In the genomic region with DNA sequence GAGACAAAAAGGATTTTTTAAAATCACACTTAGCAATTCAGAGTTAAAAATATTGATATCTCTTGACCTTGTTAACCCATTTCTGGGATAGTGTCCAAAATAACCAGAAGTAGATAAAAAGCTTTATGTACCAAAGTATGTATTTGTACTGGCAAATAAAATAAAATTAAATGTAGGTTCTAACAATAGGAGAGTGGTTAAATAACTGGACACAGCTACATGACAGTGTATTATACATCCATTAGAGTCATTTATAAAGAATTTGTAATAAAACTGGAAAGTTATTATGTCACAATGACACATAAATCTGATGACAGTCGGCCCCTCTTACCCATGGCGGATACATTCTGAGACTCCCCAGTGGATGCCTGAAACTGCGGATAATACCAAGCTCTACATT, we compare ENCODE assay signal across 1 cellular context.
TF ChIP-seq lines count a peak whose summit lies in the region.

No MANE protein-coding gene starts in this region.

TF ChIP-seq in GM12878, 131 proteins besides CTCF, POLR2A, EP300 and RAD21 (continued from another document):
- TF ChIP-seq, protein P1, sequence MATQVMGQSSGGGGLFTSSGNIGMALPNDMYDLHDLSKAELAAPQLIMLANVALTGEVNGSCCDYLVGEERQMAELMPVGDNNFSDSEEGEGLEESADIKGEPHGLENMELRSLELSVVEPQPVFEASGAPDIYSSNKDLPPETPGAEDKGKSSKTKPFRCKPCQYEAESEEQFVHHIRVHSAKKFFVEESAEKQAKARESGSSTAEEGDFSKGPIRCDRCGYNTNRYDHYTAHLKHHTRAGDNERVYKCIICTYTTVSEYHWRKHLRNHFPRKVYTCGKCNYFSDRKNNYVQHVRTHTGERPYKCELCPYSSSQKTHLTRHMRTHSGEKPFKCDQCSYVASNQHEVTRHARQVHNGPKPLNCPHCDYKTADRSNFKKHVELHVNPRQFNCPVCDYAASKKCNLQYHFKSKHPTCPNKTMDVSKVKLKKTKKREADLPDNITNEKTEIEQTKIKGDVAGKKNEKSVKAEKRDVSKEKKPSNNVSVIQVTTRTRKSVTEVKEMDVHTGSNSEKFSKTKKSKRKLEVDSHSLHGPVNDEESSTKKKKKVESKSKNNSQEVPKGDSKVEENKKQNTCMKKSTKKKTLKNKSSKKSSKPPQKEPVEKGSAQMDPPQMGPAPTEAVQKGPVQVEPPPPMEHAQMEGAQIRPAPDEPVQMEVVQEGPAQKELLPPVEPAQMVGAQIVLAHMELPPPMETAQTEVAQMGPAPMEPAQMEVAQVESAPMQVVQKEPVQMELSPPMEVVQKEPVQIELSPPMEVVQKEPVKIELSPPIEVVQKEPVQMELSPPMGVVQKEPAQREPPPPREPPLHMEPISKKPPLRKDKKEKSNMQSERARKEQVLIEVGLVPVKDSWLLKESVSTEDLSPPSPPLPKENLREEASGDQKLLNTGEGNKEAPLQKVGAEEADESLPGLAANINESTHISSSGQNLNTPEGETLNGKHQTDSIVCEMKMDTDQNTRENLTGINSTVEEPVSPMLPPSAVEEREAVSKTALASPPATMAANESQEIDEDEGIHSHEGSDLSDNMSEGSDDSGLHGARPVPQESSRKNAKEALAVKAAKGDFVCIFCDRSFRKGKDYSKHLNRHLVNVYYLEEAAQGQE (IDR thresholded peaks at IDR 0.05; ENCODE audit: low read depth, low read length) = no peak
- TF ChIP-seq TCF12 (IDR thresholded peaks at IDR 0.05; ENCODE audit: low read depth, low read length) (no peak), EGR1 (IDR thresholded peaks at IDR 0.05; ENCODE audit: borderline replicate concordance in 1 of 2, low read depth in 2 of 2, low read length in 2 of 2) (no peak), IRF4 (IDR thresholded peaks at IDR 0.05; ENCODE audit: low read depth, low read length) (no peak), SMAD5 (IDR thresholded peaks at IDR 0.05; ENCODE audit: low read depth) (no peak), RUNX3 (IDR thresholded peaks at IDR 0.05; ENCODE audit: low read length) (no peak), IKZF2 (IDR thresholded peaks at IDR 0.05) (no peak), KLF5 (IDR thresholded peaks at IDR 0.05; ENCODE audit: partially characterized antibody) (no peak), ZZZ3 (IDR thresholded peaks at IDR 0.05; ENCODE audit: control insufficient read depth, insufficient read length, low read depth) (no peak), RB1 (IDR thresholded peaks at IDR 0.05; ENCODE audit: borderline replicate concordance) (no peak)
- TF ChIP-seq, protein P2, sequence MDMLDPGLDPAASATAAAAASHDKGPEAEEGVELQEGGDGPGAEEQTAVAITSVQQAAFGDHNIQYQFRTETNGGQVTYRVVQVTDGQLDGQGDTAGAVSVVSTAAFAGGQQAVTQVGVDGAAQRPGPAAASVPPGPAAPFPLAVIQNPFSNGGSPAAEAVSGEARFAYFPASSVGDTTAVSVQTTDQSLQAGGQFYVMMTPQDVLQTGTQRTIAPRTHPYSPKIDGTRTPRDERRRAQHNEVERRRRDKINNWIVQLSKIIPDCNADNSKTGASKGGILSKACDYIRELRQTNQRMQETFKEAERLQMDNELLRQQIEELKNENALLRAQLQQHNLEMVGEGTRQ (IDR thresholded peaks at IDR 0.05; ENCODE audit: borderline replicate concordance, low read depth, low read length) = no peak
- TF ChIP-seq, protein P3, sequence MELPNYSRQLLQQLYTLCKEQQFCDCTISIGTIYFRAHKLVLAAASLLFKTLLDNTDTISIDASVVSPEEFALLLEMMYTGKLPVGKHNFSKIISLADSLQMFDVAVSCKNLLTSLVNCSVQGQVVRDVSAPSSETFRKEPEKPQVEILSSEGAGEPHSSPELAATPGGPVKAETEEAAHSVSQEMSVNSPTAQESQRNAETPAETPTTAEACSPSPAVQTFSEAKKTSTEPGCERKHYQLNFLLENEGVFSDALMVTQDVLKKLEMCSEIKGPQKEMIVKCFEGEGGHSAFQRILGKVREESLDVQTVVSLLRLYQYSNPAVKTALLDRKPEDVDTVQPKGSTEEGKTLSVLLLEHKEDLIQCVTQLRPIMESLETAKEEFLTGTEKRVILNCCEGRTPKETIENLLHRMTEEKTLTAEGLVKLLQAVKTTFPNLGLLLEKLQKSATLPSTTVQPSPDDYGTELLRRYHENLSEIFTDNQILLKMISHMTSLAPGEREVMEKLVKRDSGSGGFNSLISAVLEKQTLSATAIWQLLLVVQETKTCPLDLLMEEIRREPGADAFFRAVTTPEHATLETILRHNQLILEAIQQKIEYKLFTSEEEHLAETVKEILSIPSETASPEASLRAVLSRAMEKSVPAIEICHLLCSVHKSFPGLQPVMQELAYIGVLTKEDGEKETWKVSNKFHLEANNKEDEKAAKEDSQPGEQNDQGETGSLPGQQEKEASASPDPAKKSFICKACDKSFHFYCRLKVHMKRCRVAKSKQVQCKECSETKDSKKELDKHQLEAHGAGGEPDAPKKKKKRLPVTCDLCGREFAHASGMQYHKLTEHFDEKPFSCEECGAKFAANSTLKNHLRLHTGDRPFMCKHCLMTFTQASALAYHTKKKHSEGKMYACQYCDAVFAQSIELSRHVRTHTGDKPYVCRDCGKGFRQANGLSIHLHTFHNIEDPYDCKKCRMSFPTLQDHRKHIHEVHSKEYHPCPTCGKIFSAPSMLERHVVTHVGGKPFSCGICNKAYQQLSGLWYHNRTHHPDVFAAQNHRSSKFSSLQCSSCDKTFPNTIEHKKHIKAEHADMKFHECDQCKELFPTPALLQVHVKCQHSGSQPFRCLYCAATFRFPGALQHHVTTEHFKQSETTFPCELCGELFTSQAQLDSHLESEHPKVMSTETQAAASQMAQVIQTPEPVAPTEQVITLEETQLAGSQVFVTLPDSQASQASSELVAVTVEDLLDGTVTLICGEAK (IDR thresholded peaks at IDR 0.05; ENCODE audit: borderline replicate concordance) = no peak
- TF ChIP-seq, protein P4, sequence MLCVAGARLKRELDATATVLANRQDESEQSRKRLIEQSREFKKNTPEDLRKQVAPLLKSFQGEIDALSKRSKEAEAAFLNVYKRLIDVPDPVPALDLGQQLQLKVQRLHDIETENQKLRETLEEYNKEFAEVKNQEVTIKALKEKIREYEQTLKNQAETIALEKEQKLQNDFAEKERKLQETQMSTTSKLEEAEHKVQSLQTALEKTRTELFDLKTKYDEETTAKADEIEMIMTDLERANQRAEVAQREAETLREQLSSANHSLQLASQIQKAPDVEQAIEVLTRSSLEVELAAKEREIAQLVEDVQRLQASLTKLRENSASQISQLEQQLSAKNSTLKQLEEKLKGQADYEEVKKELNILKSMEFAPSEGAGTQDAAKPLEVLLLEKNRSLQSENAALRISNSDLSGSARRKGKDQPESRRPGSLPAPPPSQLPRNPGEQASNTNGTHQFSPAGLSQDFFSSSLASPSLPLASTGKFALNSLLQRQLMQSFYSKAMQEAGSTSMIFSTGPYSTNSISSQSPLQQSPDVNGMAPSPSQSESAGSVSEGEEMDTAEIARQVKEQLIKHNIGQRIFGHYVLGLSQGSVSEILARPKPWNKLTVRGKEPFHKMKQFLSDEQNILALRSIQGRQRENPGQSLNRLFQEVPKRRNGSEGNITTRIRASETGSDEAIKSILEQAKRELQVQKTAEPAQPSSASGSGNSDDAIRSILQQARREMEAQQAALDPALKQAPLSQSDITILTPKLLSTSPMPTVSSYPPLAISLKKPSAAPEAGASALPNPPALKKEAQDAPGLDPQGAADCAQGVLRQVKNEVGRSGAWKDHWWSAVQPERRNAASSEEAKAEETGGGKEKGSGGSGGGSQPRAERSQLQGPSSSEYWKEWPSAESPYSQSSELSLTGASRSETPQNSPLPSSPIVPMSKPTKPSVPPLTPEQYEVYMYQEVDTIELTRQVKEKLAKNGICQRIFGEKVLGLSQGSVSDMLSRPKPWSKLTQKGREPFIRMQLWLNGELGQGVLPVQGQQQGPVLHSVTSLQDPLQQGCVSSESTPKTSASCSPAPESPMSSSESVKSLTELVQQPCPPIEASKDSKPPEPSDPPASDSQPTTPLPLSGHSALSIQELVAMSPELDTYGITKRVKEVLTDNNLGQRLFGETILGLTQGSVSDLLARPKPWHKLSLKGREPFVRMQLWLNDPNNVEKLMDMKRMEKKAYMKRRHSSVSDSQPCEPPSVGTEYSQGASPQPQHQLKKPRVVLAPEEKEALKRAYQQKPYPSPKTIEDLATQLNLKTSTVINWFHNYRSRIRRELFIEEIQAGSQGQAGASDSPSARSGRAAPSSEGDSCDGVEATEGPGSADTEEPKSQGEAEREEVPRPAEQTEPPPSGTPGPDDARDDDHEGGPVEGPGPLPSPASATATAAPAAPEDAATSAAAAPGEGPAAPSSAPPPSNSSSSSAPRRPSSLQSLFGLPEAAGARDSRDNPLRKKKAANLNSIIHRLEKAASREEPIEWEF (IDR thresholded peaks at IDR 0.05; ENCODE audit: insufficient replicate concordance, low read depth, low read length) = no peak
- TF ChIP-seq, protein P5, sequence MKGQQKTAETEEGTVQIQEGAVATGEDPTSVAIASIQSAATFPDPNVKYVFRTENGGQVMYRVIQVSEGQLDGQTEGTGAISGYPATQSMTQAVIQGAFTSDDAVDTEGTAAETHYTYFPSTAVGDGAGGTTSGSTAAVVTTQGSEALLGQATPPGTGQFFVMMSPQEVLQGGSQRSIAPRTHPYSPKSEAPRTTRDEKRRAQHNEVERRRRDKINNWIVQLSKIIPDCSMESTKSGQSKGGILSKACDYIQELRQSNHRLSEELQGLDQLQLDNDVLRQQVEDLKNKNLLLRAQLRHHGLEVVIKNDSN (IDR thresholded peaks at IDR 0.05; ENCODE audit: borderline replicate concordance, extremely low read length, insufficient read depth, low read depth, low read length) = no peak
- TF ChIP-seq, protein P6, sequence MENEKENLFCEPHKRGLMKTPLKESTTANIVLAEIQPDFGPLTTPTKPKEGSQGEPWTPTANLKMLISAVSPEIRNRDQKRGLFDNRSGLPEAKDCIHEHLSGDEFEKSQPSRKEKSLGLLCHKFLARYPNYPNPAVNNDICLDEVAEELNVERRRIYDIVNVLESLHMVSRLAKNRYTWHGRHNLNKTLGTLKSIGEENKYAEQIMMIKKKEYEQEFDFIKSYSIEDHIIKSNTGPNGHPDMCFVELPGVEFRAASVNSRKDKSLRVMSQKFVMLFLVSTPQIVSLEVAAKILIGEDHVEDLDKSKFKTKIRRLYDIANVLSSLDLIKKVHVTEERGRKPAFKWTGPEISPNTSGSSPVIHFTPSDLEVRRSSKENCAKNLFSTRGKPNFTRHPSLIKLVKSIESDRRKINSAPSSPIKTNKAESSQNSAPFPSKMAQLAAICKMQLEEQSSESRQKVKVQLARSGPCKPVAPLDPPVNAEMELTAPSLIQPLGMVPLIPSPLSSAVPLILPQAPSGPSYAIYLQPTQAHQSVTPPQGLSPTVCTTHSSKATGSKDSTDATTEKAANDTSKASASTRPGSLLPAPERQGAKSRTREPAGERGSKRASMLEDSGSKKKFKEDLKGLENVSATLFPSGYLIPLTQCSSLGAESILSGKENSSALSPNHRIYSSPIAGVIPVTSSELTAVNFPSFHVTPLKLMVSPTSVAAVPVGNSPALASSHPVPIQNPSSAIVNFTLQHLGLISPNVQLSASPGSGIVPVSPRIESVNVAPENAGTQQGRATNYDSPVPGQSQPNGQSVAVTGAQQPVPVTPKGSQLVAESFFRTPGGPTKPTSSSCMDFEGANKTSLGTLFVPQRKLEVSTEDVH (IDR thresholded peaks at IDR 0.05; ENCODE audit: low read depth, partially characterized antibody) = no peak
